32 cellular contexts compared by ENCODE assay signal in genomic region chr9:126852289-126852688, GRCh38.
"Had no signal": no experiment of that assay in that cellular context is flagged by ENCODE, and none has a peak within 500 bp of the region (broad histone marks: within the 10 kb centered on the region; RNA-seq: fewer than 3 reads in every experiment).

No MANE protein-coding gene starts in this region.

- H3K27ac ChIP-seq: brain microvascular endothelial cell, heart right ventricle, left lung, lower lobe of right lung, pancreas, prostate gland, skin epidermis, thoracic aorta, VCaP had no signal

- H3K4me1 ChIP-seq: heart right ventricle, left lung, lower lobe of right lung, prostate gland had no signal

- DNase-seq: activated CD4-positive, alpha-beta T cell treated with anti-CD3 and anti-CD28 coated beads for 48 hours; activated CD4-positive, alpha-beta T cell treated with anti-CD3 and anti-CD28 coated beads, Interleukin-2, amount 50 U/mL, for 48 hours; activated CD8-positive, alpha-beta memory T cell treated with anti-CD3 and anti-CD28 coated beads for 24 hours; activated CD8-positive, alpha-beta memory T cell treated with anti-CD3 and anti-CD28 coated beads, Interleukin-2, amount 50 U/mL, for 4 hours; activated gamma-delta T cell; activated naive CD4-positive, alpha-beta T cell treated with anti-CD3 and anti-CD28 coated beads, Interleukin-2, amount 10 ng/mL, durations not matched to agents 7 days and 5 days; activated T-cell treated with anti-CD3 and anti-CD28 coated beads, Interleukin-2, amount 50 U/mL, for 24 hours; amniotic stem cell; brain microvascular endothelial cell; cortex of kidney; foreskin fibroblast; heart right ventricle; kidney glomerular epithelial cell; left lung; lower lobe of right lung; mesenchymal stem cell; mucosa of descending colon; pancreas; retina; stimulated activated CD4-positive, alpha-beta T cell treated with anti-CD3 and anti-CD28 coated beads, Interleukin-12 subunit alpha, Interleukin-12 subunit beta, amount 100 ng/mL, for 4 hours; stimulated activated CD4-positive, alpha-beta T cell treated with anti-CD3 and anti-CD28 coated beads, Interleukin-4, amount 100 ng/mL, for 24 hours; trophoblast cell had no signal

- H3K4me1 Mint-ChIP-seq: activated naive CD4-positive, alpha-beta T cell treated with anti-CD3 and anti-CD28 coated beads, Interleukin-2, amount 10 ng/mL, durations not matched to agents 7 days and 5 days; stimulated activated effector memory CD8-positive, alpha-beta T cell treated with anti-CD3 and anti-CD28 coated beads, Interleukin-12 subunit alpha, Interleukin-12 subunit beta, amount 100 ng/mL, for 72 hours had no signal

- H3K4me3 ChIP-seq: heart right ventricle, left lung, lower lobe of right lung, mucosa of descending colon, pancreas, prostate gland, skin epidermis, thoracic aorta had no signal

- H3K9me3 ChIP-seq: heart right ventricle, left lung, lower lobe of right lung, mucosa of descending colon, pancreas, prostate gland, thoracic aorta had no signal

- H3K36me3 Mint-ChIP-seq: activated naive CD4-positive, alpha-beta T cell treated with anti-CD3 and anti-CD28 coated beads, Interleukin-2, amount 10 ng/mL, durations not matched to agents 7 days and 5 days; natural killer cell treated with Interleukin-12 subunit alpha and Interleukin-12 subunit beta and Interleukin-15 and Interleukin-18, amount 100 ng/mL, for 72 hours; stimulated activated effector memory CD8-positive, alpha-beta T cell treated with anti-CD3 and anti-CD28 coated beads, Interleukin-12 subunit alpha, Interleukin-12 subunit beta, amount 100 ng/mL, for 72 hours had no signal

- H3K27ac Mint-ChIP-seq: activated naive CD4-positive, alpha-beta T cell treated with anti-CD3 and anti-CD28 coated beads, Interleukin-2, amount 10 ng/mL, durations not matched to agents 7 days and 5 days; activated T-cell treated with anti-CD3 and anti-CD28 coated beads, Interleukin-2, amount 50 U/mL, for 24 hours; natural killer cell treated with Interleukin-12 subunit alpha and Interleukin-12 subunit beta and Interleukin-15 and Interleukin-18, amount 100 ng/mL, for 72 hours; stimulated activated effector memory CD8-positive, alpha-beta T cell treated with anti-CD3 and anti-CD28 coated beads, Interleukin-12 subunit alpha, Interleukin-12 subunit beta, amount 100 ng/mL, for 72 hours; stimulated activated naive CD8-positive, alpha-beta T cell treated with anti-CD3 and anti-CD28 coated beads, Interleukin-15, Interleukin-2, amounts not matched to agents 100 ng/mL and 50 ng/mL, for 24 hours had no signal

- H3K9me3 Mint-ChIP-seq: activated naive CD4-positive, alpha-beta T cell treated with anti-CD3 and anti-CD28 coated beads, Interleukin-2, amount 10 ng/mL, durations not matched to agents 7 days and 5 days; activated T-cell treated with anti-CD3 and anti-CD28 coated beads, Interleukin-2, amount 50 U/mL, for 24 hours; natural killer cell treated with Interleukin-12 subunit alpha and Interleukin-12 subunit beta and Interleukin-15 and Interleukin-18, amount 100 ng/mL, for 72 hours; stimulated activated effector memory CD8-positive, alpha-beta T cell treated with anti-CD3 and anti-CD28 coated beads, Interleukin-12 subunit alpha, Interleukin-12 subunit beta, amount 100 ng/mL, for 72 hours; stimulated activated naive CD8-positive, alpha-beta T cell treated with anti-CD3 and anti-CD28 coated beads, Interleukin-15, Interleukin-2, amounts not matched to agents 100 ng/mL and 50 ng/mL, for 24 hours had no signal

- H3K4me3 Mint-ChIP-seq: activated naive CD4-positive, alpha-beta T cell treated with anti-CD3 and anti-CD28 coated beads, Interleukin-2, amount 10 ng/mL, durations not matched to agents 7 days and 5 days; activated T-cell treated with anti-CD3 and anti-CD28 coated beads, Interleukin-2, amount 50 U/mL, for 24 hours; natural killer cell treated with Interleukin-12 subunit alpha and Interleukin-12 subunit beta and Interleukin-15 and Interleukin-18, amount 100 ng/mL, for 72 hours; stimulated activated effector memory CD8-positive, alpha-beta T cell treated with anti-CD3 and anti-CD28 coated beads, Interleukin-12 subunit alpha, Interleukin-12 subunit beta, amount 100 ng/mL, for 72 hours; stimulated activated naive CD8-positive, alpha-beta T cell treated with anti-CD3 and anti-CD28 coated beads, Interleukin-15, Interleukin-2, amounts not matched to agents 100 ng/mL and 50 ng/mL, for 24 hours had no signal

- H3K36me3 ChIP-seq: brain microvascular endothelial cell, heart right ventricle, left lung, lower lobe of right lung, pancreas, prostate gland, thoracic aorta had no signal

- ATAC-seq: activated CD4-positive, CD25-positive, alpha-beta regulatory T cell treated with anti-CD3 and anti-CD28 coated beads, Interleukin-2, amount 50 U/mL, for 24 hours; esophagus mucosa; heart right ventricle; left lung; lower lobe of right lung; mucosa of descending colon; natural killer cell treated with Interleukin-12 subunit alpha and Interleukin-12 subunit beta and Interleukin-15 and Interleukin-18, amount 100 ng/mL, for 72 hours; pancreas; sciatic nerve; stimulated activated effector memory CD8-positive, alpha-beta T cell treated with anti-CD3 and anti-CD28 coated beads, Interleukin-12 subunit alpha, Interleukin-12 subunit beta, amount 100 ng/mL, for 72 hours had no signal

- H3K27me3 ChIP-seq: pancreas had no signal
